8 cellular contexts compared by ENCODE assay signal in the genomic region with DNA sequence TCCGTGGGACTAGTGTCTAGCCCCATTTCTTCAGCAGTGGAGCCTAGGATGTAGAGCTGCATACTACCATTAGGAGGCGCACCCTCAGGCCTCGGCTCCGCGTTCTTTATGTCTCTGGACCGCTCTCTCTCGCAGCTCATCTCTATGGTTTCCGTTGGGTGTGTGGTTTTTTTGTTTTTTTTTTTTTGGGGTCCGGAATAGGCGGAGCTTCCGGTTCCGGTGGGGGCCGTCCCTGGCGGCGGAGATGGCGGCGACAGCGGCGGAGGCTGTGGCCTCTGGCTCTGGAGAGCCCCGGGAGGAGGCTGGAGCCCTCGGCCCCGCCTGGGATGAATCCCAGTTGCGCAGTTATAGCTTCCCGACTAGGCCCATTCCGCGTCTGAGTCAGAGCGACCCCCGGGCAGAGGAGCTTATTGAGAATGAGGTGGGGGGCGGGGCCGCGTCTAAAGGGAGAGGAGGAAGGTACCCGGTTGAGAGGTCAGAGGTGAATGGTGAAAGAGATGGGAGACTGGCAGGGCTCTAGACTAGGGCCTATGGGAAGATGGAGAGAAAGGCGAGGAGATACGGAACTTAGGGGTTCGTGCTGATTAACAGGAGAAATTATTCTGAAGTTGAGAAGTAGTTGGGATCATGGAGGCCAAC. TPM values are rescaled to one million over a fixed set of nuclear protein-coding genes. Genes with fewer than 3 reads are reported as not detected.
DNase-seq lines count a peak whose midpoint lies in the region; ATAC-seq and TF ChIP-seq lines count a peak whose summit lies in the region.

A gene (plus strand): TSS at position 229 of the 639 bp plus-strand sequence. CDS start 16 bp downstream, at position 245.

- H3K4me3 ChIP-seq in liver (ENCODE audit: low read depth in 1 of 3, low read length in 3 of 3) = peak within 1 kb of the TSS; percentile 78 to 87 (median 79)

- peak; percentile 97 for DNase-seq in CD1c-positive myeloid dendritic cell (ENCODE audit: extremely low spot score)
- peak; percentile 93 for DNase-seq in NCI-H69 (lab: John Stamatoyannopoulos, UW)
- peak; percentile 57 to 90 for DNase-seq in activated CD4-positive, alpha-beta T cell treated with anti-CD3 and anti-CD28 coated beads, Interleukin-2, amount 50 U/mL, for 24 hours (ENCODE audit: low read depth in 1 of 2, low spot score in 1 of 2)
- peak; percentile 92 to 95 for DNase-seq in dermis microvascular lymphatic vessel endothelial cell (ENCODE audit: low read depth in 2 of 2)
- DNase-seq in stimulated activated CD4-positive, alpha-beta T cell treated with anti-CD3 and anti-CD28 coated beads, Interleukin-4, amount 100 ng/mL, for 24 hours = peak; percentile 91

- H3K9ac ChIP-seq in liver (ENCODE audit: low read depth in 1 of 2, low read length in 2 of 2) = peak within 1 kb of the TSS; percentile 19 to 54

- H3K4me1 ChIP-seq in liver (ENCODE audit: control insufficient read depth in 4 of 4, insufficient read depth in 4 of 4, low read length in 3 of 4) = peaks cover 6 to 23% (median 18%) of the 10 kb centered on the region in 4 donors

- no peaks in the 10 kb centered on the region for H3K27me3 ChIP-seq in liver (ENCODE audit: control insufficient read depth in 4 of 4, insufficient read depth in 4 of 4, low read length in 3 of 4)

- peaks cover 0 to 13% (median 12%) of the 10 kb centered on the region in 4 donors for H3K36me3 ChIP-seq in liver (ENCODE audit: control insufficient read depth in 4 of 4, insufficient read depth in 3 of 4, low read depth in 1 of 4, low read length in 3 of 4)

- H3K9me3 ChIP-seq in liver (ENCODE audit: control insufficient read depth in 4 of 4, low read length in 3 of 4) = no peaks in the 10 kb centered on the region

- H3K27ac ChIP-seq in liver (ENCODE audit: low read depth in 1 of 2, low read length in 2 of 2) = peak within 1 kb of the TSS in 1 of 2 donors; percentile 57

- TF ChIP-seq RAD21 in liver (IDR thresholded peaks at IDR 0.05) = peak; percentile 65 to 74

- peak; percentile 94 for TF ChIP-seq CTCF in liver (IDR thresholded peaks at IDR 0.05; ENCODE audit: low read depth, low read length, missing input control)

- 2% methylated on average over 35 of the region's 35 CpGs for WGBS in liver

- ATAC-seq in GM19351 (IDR thresholded peaks at IDR 0.05; ENCODE audit: unreplicated experiment) (peak; percentile 96), HG03521 (IDR thresholded peaks at IDR 0.05; ENCODE audit: unreplicated experiment) (peak; percentile 90)

TF ChIP-seq in liver, 16 proteins besides CTCF, POLR2A, EP300 and RAD21:
- TF ChIP-seq HNF4A (conservative IDR thresholded peaks at IDR 0.05) = peak; percentile 27 to 28
- TF ChIP-seq NR2F2 (IDR thresholded peaks at IDR 0.05) = peak; percentile 64
- TF ChIP-seq RXRA (IDR thresholded peaks at IDR 0.05) = peak in 1 of 2 donors; percentile 50
- peak; percentile 39 for TF ChIP-seq FOXA1 (IDR thresholded peaks at IDR 0.05)
- TF ChIP-seq TAF1 (conservative IDR thresholded peaks at IDR 0.05) = no peak
- TF ChIP-seq, protein P1, sequence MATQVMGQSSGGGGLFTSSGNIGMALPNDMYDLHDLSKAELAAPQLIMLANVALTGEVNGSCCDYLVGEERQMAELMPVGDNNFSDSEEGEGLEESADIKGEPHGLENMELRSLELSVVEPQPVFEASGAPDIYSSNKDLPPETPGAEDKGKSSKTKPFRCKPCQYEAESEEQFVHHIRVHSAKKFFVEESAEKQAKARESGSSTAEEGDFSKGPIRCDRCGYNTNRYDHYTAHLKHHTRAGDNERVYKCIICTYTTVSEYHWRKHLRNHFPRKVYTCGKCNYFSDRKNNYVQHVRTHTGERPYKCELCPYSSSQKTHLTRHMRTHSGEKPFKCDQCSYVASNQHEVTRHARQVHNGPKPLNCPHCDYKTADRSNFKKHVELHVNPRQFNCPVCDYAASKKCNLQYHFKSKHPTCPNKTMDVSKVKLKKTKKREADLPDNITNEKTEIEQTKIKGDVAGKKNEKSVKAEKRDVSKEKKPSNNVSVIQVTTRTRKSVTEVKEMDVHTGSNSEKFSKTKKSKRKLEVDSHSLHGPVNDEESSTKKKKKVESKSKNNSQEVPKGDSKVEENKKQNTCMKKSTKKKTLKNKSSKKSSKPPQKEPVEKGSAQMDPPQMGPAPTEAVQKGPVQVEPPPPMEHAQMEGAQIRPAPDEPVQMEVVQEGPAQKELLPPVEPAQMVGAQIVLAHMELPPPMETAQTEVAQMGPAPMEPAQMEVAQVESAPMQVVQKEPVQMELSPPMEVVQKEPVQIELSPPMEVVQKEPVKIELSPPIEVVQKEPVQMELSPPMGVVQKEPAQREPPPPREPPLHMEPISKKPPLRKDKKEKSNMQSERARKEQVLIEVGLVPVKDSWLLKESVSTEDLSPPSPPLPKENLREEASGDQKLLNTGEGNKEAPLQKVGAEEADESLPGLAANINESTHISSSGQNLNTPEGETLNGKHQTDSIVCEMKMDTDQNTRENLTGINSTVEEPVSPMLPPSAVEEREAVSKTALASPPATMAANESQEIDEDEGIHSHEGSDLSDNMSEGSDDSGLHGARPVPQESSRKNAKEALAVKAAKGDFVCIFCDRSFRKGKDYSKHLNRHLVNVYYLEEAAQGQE (IDR thresholded peaks at IDR 0.05) = peak; percentile 67
- no peak for TF ChIP-seq HNF4G (IDR thresholded peaks at IDR 0.05)
- TF ChIP-seq, protein P2, sequence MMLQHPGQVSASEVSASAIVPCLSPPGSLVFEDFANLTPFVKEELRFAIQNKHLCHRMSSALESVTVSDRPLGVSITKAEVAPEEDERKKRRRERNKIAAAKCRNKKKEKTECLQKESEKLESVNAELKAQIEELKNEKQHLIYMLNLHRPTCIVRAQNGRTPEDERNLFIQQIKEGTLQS (IDR thresholded peaks at IDR 0.05) = no peak
- no peak for TF ChIP-seq FOXA2 (IDR thresholded peaks at IDR 0.05)
- TF ChIP-seq EGR1 (IDR thresholded peaks at IDR 0.05; ENCODE audit: low read depth in 2 of 2) = no peak
- TF ChIP-seq YY1 (IDR thresholded peaks at IDR 0.05) = peak; percentile 96
- TF ChIP-seq, protein P3, sequence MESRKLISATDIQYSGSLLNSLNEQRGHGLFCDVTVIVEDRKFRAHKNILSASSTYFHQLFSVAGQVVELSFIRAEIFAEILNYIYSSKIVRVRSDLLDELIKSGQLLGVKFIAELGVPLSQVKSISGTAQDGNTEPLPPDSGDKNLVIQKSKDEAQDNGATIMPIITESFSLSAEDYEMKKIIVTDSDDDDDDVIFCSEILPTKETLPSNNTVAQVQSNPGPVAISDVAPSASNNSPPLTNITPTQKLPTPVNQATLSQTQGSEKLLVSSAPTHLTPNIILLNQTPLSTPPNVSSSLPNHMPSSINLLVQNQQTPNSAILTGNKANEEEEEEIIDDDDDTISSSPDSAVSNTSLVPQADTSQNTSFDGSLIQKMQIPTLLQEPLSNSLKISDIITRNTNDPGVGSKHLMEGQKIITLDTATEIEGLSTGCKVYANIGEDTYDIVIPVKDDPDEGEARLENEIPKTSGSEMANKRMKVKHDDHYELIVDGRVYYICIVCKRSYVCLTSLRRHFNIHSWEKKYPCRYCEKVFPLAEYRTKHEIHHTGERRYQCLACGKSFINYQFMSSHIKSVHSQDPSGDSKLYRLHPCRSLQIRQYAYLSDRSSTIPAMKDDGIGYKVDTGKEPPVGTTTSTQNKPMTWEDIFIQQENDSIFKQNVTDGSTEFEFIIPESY (IDR thresholded peaks at IDR 0.05) = peak; percentile 82
- TF ChIP-seq GABPA (IDR thresholded peaks at IDR 0.05 in 1 of 2, conservative IDR thresholded peaks at IDR 0.05 in 1 of 2) = peak; percentile 96 to 98
- TF ChIP-seq JUND (IDR thresholded peaks at IDR 0.05) = no peak
- peak; percentile 77 for TF ChIP-seq SP1 (IDR thresholded peaks at IDR 0.05)
- TF ChIP-seq, protein P4, sequence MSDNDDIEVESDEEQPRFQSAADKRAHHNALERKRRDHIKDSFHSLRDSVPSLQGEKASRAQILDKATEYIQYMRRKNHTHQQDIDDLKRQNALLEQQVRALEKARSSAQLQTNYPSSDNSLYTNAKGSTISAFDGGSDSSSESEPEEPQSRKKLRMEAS (IDR thresholded peaks at IDR 0.05) = no peak

RNA-seq across cellular contexts. Expression of the gene that starts here (rescaled TPM):
- total RNA-seq in dermis microvascular lymphatic vessel endothelial cell (6.4 and 8.2 TPM in 2 replicates), liver (10 to 100 TPM; 10.1 to 10.7 TPM)
- 1 to 10 TPM; 4.6 to 4.8 TPM for polyA plus RNA-seq in liver
